Comparison of ENCODE assay signal across 2 cellular contexts in genomic region chr11:65298655-65299179, GRCh38.
TF ChIP-seq lines count a peak whose summit lies in the region.

No MANE protein-coding gene starts in this region.

TF ChIP-seq in liver, 16 proteins besides CTCF, POLR2A, EP300 and RAD21:
- TF ChIP-seq JUND (IDR thresholded peaks at IDR 0.05): no peak
- TF ChIP-seq HNF4A (conservative IDR thresholded peaks at IDR 0.05): no peak
- no peak for TF ChIP-seq GABPA (IDR thresholded peaks at IDR 0.05 in 1 of 2, conservative IDR thresholded peaks at IDR 0.05 in 1 of 2)

TF ChIP-seq in HepG2, 621 proteins besides CTCF, POLR2A, EP300 and RAD21:
- TF ChIP-seq TCF7 (IDR thresholded peaks at IDR 0.05; ENCODE audit: low read depth): no peak
- no peak for TF ChIP-seq ZNF350 (CRISPR knock-in tag; IDR thresholded peaks at IDR 0.05; ENCODE audit: borderline replicate concordance, low read depth)
- TF ChIP-seq ETV5 (CRISPR knock-in tag; IDR thresholded peaks at IDR 0.05; ENCODE audit: borderline replicate concordance): no peak
- TF ChIP-seq TBX2 (CRISPR knock-in tag; IDR thresholded peaks at IDR 0.05; ENCODE audit: borderline replicate concordance): no peak
- no peak for TF ChIP-seq IKZF4 (CRISPR knock-in tag; IDR thresholded peaks at IDR 0.05; ENCODE audit: borderline replicate concordance, low read depth, not compliant biosample characterization)
- TF ChIP-seq RBFOX2 (IDR thresholded peaks at IDR 0.05; ENCODE audit: low read depth, low read length): no peak
- TF ChIP-seq ZSCAN30 (CRISPR knock-in tag; IDR thresholded peaks at IDR 0.05): no peak
- no peak for TF ChIP-seq ZNF501 (CRISPR knock-in tag; IDR thresholded peaks at IDR 0.05)
- TF ChIP-seq PREB (CRISPR knock-in tag; IDR thresholded peaks at IDR 0.05): no peak
- no peak for TF ChIP-seq HNF4A (CRISPR knock-in tag; IDR thresholded peaks at IDR 0.05)
- no peak for TF ChIP-seq THRA (CRISPR knock-in tag; IDR thresholded peaks at IDR 0.05; ENCODE audit: borderline replicate concordance)
- TF ChIP-seq ZNF3 (CRISPR knock-in tag; IDR thresholded peaks at IDR 0.05): no peak
- TF ChIP-seq PRPF4 (IDR thresholded peaks at IDR 0.05; ENCODE audit: low read depth, low read length, poor library complexity, severe bottlenecking): no peak
- TF ChIP-seq ZNF205 (CRISPR knock-in tag; IDR thresholded peaks at IDR 0.05): no peak
- TF ChIP-seq POLR2AphosphoS5 (IDR thresholded peaks at IDR 0.05; ENCODE audit: low read depth, low read length): no peak
TF ChIP-seq in HepG2: peak in this region for 0.
